Comparison of ENCODE assay signal across 25 cellular contexts in the genomic region with DNA sequence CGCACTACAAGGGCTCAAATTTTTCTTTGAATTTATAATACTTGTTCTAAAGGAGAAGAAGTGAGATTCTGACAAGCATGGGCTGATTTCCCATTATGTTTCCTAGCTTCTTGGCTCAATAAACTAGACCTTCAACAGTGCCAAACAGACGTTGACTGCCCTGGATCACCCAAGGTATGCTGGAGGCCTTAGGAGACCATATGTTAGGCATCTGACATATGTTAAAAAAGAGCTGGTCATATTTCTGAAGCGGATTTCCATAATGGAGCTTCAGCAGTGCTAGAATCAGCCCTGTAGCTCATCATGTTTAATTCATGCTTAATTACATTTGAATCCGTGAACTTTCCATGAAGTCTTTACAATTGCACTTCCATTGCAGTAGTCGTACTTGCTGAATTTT.
A peak's percentile ranks its signal among the peaks of the same experiment; 100 is the strongest.
DNase-seq lines count a peak whose midpoint lies in the region; ATAC-seq, FAIRE-seq and TF ChIP-seq lines count a peak whose summit lies in the region.
"Had no signal": no experiment of that assay in that cellular context is flagged by ENCODE, and none has a peak within 500 bp of the region (broad histone marks: within the 10 kb centered on the region; RNA-seq: fewer than 3 reads in every experiment).

No MANE protein-coding gene starts in this region.

- H2BK120ac ChIP-seq in mesendoderm (ENCODE audit: low read depth, low read length) = no peak overlapping the region

- H3F3A ChIP-seq in GM23338 (replicated peaks; ENCODE audit: low read depth) = no peaks in the 10 kb centered on the region; the same call in 1 of the 2 replicates

- no peaks in the 10 kb centered on the region for H3K27me3 ChIP-seq in mesendoderm (ENCODE audit: insufficient read depth, low read length, poor library complexity)
- no peaks in the 10 kb centered on the region for H3K27me3 ChIP-seq in GM23338 (ENCODE audit: insufficient read depth)
- no peaks in the 10 kb centered on the region for H3K27me3 ChIP-seq in SJCRH30
- H3K27me3 ChIP-seq: BE2C; BLaER1 treated with 17β-estradiol and CSF1 and Interleukin-3, amounts not matched to agents 10 nM and 100 nM had no signal

- H3K9me3 ChIP-seq in SJCRH30 (replicated peaks) = no peaks in the 10 kb centered on the region
- H3K9me3 ChIP-seq: A549; BE2C; BLaER1 treated with 17β-estradiol and CSF1 and Interleukin-3, amounts not matched to agents 10 nM and 100 nM had no signal

- H2BK5ac ChIP-seq in mesendoderm (ENCODE audit: low read length) = no peak overlapping the region

- H3K27ac Mint-ChIP-seq in GM23338 = no peak overlapping the region
- H3K27ac Mint-ChIP-seq: CD4-positive, alpha-beta T cell; CD8-positive, alpha-beta memory T cell; H9 had no signal

- no peak overlapping the region for H2AK5ac ChIP-seq in mesendoderm (ENCODE audit: low read length)

- ATAC-seq in GM23338 = no peak
- ATAC-seq: A549, HCT116 had no signal

- no peaks in the 10 kb centered on the region for H4K20me1 ChIP-seq in GM23338 (replicated peaks; ENCODE audit: insufficient read depth)
- H4K20me1 ChIP-seq: BLaER1 treated with 17β-estradiol and CSF1 and Interleukin-3, amounts not matched to agents 10 nM and 100 nM had no signal

- no peak for TF ChIP-seq POLR2A in H54 (IDR thresholded peaks at IDR 0.05; ENCODE audit: low read depth, low read length)

- no peaks in the 10 kb centered on the region for H3K4me1 ChIP-seq in mesendoderm (ENCODE audit: control insufficient read depth, low read depth, low read length)
- H3K4me1 ChIP-seq in GM23338 (ENCODE audit: insufficient read depth) = no peaks in the 10 kb centered on the region
- no peaks in the 10 kb centered on the region for H3K4me1 ChIP-seq in SJCRH30
- H3K4me1 ChIP-seq: A549; BE2C; BLaER1 treated with 17β-estradiol and CSF1 and Interleukin-3, amounts not matched to agents 10 nM and 100 nM had no signal

- H3K79me2 ChIP-seq in mesendoderm (ENCODE audit: control insufficient read depth, insufficient read depth, low read length) (no peaks in the 10 kb centered on the region), GM23338 (replicated peaks; ENCODE audit: insufficient read depth) (no peaks in the 10 kb centered on the region)

- TF ChIP-seq CTCF in GM23338 (conservative IDR thresholded peaks at IDR 0.05; ENCODE audit: low read depth in 2 of 2) = no peak

- DNase-seq in DMS 273 treated with DMSO at 0.1 percent for 48 hours (lab: John Stamatoyannopoulos, UW) (peak; percentile 80), NCI-H1694 treated with DMSO at 0.1 percent for 48 hours (lab: John Stamatoyannopoulos, UW) (peak; percentile 87), NCI-H446 treated with DMSO at 0.1 percent for 48 hours (lab: John Stamatoyannopoulos, UW) (peak; percentile 64), mesendoderm (no peak), H54 (ENCODE audit: insufficient read length, low spot score) (no peak), NOMO-1 treated with dmso at 0.1 percent for 144 hours (lab: John Stamatoyannopoulos, UW; ENCODE audit: unreplicated experiment) (no peak), GM23338 (ENCODE audit: low spot score) (no peak), SJCRH30 (no peak)
- DNase-seq: 8988T; ACHN; AML-193; BE2C; Calu3; CD4-positive, alpha-beta T cell; CD8-positive, alpha-beta memory T cell; DMS79; EL; GF-D8; H9 had no signal

- no peaks in the 10 kb centered on the region for H3K36me3 Mint-ChIP-seq in GM23338 (ENCODE audit: low read depth)
- H3K36me3 Mint-ChIP-seq: CD14-positive monocyte; CD8-positive, alpha-beta memory T cell had no signal

- no peak overlapping the region for H3K9ac ChIP-seq in mesendoderm (ENCODE audit: low read length)
- H3K9ac ChIP-seq: BLaER1 treated with 17β-estradiol and CSF1 and Interleukin-3, amounts not matched to agents 10 nM and 100 nM had no signal

- WGBS in mesendoderm (ENCODE audit: extremely low coverage, insufficient coverage, low lambda C conversion rate) = no CpG with 5 or more reads among the region's 5 CpGs

- no peaks in the 10 kb centered on the region for H3K4me1 Mint-ChIP-seq in GM23338
- H3K4me1 Mint-ChIP-seq: CD14-positive monocyte; CD8-positive, alpha-beta memory T cell; H9 had no signal

- H3K79me1 ChIP-seq in mesendoderm (ENCODE audit: low read length) = no peaks in the 10 kb centered on the region

- H3K18ac ChIP-seq in mesendoderm (ENCODE audit: low read length) = no peak overlapping the region

- H3K9me3 Mint-ChIP-seq in GM23338 = no peaks in the 10 kb centered on the region; the same call in 1 of the 3 replicates
- H3K9me3 Mint-ChIP-seq: CD4-positive, alpha-beta T cell; CD8-positive, alpha-beta memory T cell; H9 had no signal

- H3K36me3 ChIP-seq in mesendoderm (ENCODE audit: control insufficient read depth, insufficient read depth, low read length) (no peaks in the 10 kb centered on the region), GM23338 (ENCODE audit: insufficient read depth) (no peaks in the 10 kb centered on the region), SJCRH30 (no peaks in the 10 kb centered on the region)
- H3K36me3 ChIP-seq: BE2C; BLaER1 treated with 17β-estradiol and CSF1 and Interleukin-3, amounts not matched to agents 10 nM and 100 nM had no signal

- H3K23ac ChIP-seq in mesendoderm (ENCODE audit: low read length) = no peak overlapping the region

- no peak overlapping the region for H3K4me3 Mint-ChIP-seq in GM23338
- H3K4me3 Mint-ChIP-seq: CD14-positive monocyte; CD4-positive, alpha-beta T cell; CD8-positive, alpha-beta memory T cell; H9 had no signal

- H3K4me2 ChIP-seq in mesendoderm (ENCODE audit: low read length) (no peak overlapping the region), GM23338 (no peak overlapping the region)
- H3K4me2 ChIP-seq: A549; BLaER1 treated with 17β-estradiol and CSF1 and Interleukin-3, amounts not matched to agents 10 nM and 100 nM had no signal

- H3K27ac ChIP-seq in mesendoderm (ENCODE audit: low read depth, low read length) (no peak overlapping the region), GM23338 (ENCODE audit: low read depth) (no peak overlapping the region), SJCRH30 (no peak overlapping the region)
- H3K27ac ChIP-seq: A549; BLaER1 treated with 17β-estradiol and CSF1 and Interleukin-3, amounts not matched to agents 10 nM and 100 nM had no signal

- FAIRE-seq in H54 (lab: Jason Lieb, UNC) = no peak
- FAIRE-seq: A549, GM12892, H1 had no signal

- H4K5ac ChIP-seq in mesendoderm (ENCODE audit: low read length) = no peak overlapping the region

- H3K4ac ChIP-seq in mesendoderm (ENCODE audit: low read depth, low read length) = peak overlapping the region; percentile 8

- H2AFZ ChIP-seq in GM23338 = no peak overlapping the region

- H3K9me2 ChIP-seq in GM23338 (ENCODE audit: insufficient read depth) = peaks cover 7% of the 10 kb centered on the region; the same call in 1 of the 2 replicates

- H4K8ac ChIP-seq in mesendoderm (ENCODE audit: low read depth, low read length) = no peak overlapping the region

- no peak overlapping the region for H3K4me3 ChIP-seq in mesendoderm (ENCODE audit: low read length)
- no peak overlapping the region for H3K4me3 ChIP-seq in GM23338
- H3K4me3 ChIP-seq in SJCRH30 = no peak overlapping the region
- H3K4me3 ChIP-seq: A549; BLaER1 treated with 17β-estradiol and CSF1 and Interleukin-3, amounts not matched to agents 10 nM and 100 nM had no signal

- H2BK15ac ChIP-seq in mesendoderm (replicated peaks; ENCODE audit: low read depth) = no peak overlapping the region

- peaks cover 4% of the 10 kb centered on the region for H3K27me3 Mint-ChIP-seq in GM23338 (ENCODE audit: insufficient read depth, low read depth, poor library complexity)
- H3K27me3 Mint-ChIP-seq: CD4-positive, alpha-beta T cell; CD8-positive, alpha-beta memory T cell had no signal

- H3K56ac ChIP-seq in mesendoderm (ENCODE audit: low read length) = no peak overlapping the region

Comparison
In these comparisons a context has a peak if more than half of its experiments do, and no peak if none do; other contexts are left out.
1. DNase-seq: peak in DMS 273 treated with DMSO at 0.1 percent for 48 hours (single experiment), NCI-H1694 treated with DMSO at 0.1 percent for 48 hours (single experiment) and NCI-H446 treated with DMSO at 0.1 percent for 48 hours (single experiment); none in mesendoderm (single experiment), H54 (single experiment), NOMO-1 treated with dmso at 0.1 percent for 144 hours (single experiment), GM23338 (single experiment) and SJCRH30 (0 of 2).